In genomic region chr15:64163662-64164362, GRCh38 we compare ENCODE assay signal across 8 cellular contexts. TPM values are rescaled to one million over a fixed set of nuclear protein-coding genes. Genes with fewer than 3 reads are reported as not detected.
DNase-seq lines count a peak whose midpoint lies in the region; ATAC-seq and TF ChIP-seq lines count a peak whose summit lies in the region.

No MANE protein-coding gene starts in this region.

- no peaks in the 10 kb centered on the region for H3K27me3 Mint-ChIP-seq in activated B cell treated with CpG ODN at 0.5 μM for 24 hours

- H3K27ac ChIP-seq in heart right ventricle, result peak overlapping the region; percentile 78 to 95 (median 90)
- no peak overlapping the region for H3K27ac ChIP-seq in foreskin keratinocyte

- H3K9me3 Mint-ChIP-seq in activated B cell treated with CpG ODN at 0.5 μM for 24 hours, result no peaks in the 10 kb centered on the region

- intact Hi-C loops in activated B cell treated with CpG ODN at 0.5 μM for 24 hours (cut with micrococcal nuclease), result loop anchor here (1.0 to 5.0 kb wide), 6 partner anchors 11 to 538 kb away; partner anchors contain the start of genes CSNK1G1 and TRIP4
- intact Hi-C loops in heart right ventricle (cut with DNase I), result loop anchor here in 3 of 10 donors (2.0 to 10.0 kb wide), 3 partner anchors 71 to 221 kb away; partner anchors contain the start of genes CIAO2A (in 1 of the 3), CSNK1G1 (in 1 of the 3), PCLAF (in 1 of the 3) and TRIP4 (in 1 of the 3)

- H3K4me1 Mint-ChIP-seq in activated B cell treated with CpG ODN at 0.5 μM for 24 hours, result peaks cover 47% of the 10 kb centered on the region

- ATAC-seq in GM18907 (IDR thresholded peaks at IDR 0.05; ENCODE audit: unreplicated experiment) (peak; percentile 15), HG03442 (IDR thresholded peaks at IDR 0.05; ENCODE audit: unreplicated experiment) (peak; percentile 1), activated B cell treated with CpG ODN at 0.5 μM for 24 hours (ENCODE audit: low read depth) (no peak), heart right ventricle (peak in 6 of 8 donors; percentile 3 to 48 (median 35)), foreskin keratinocyte (no peak)

- peak overlapping the region; percentile 99 for H3K27ac Mint-ChIP-seq in activated B cell treated with CpG ODN at 0.5 μM for 24 hours

- CTCF ChIA-PET in activated B cell treated with CpG ODN at 0.5 μM for 24 hours (lab: Charles Lee), result interaction anchor here (1.1 to 4.0 kb wide), 4 partner anchors 11 to 296 kb away, joined by 3 to 37 read pairs (median 7); partner anchors contain the start of gene SNX22

- peaks cover 0 to 31% (median 29%) of the 10 kb centered on the region in 9 donors for H3K36me3 ChIP-seq in heart right ventricle

- WGBS in heart right ventricle, 2 donors, result 41 to 45% methylated on average over 14 of the region's 14 CpGs

- TF ChIP-seq CTCF in activated B cell treated with CpG ODN at 0.5 μM for 24 hours (IDR thresholded peaks at IDR 0.05), result no peak
- TF ChIP-seq CTCF in heart right ventricle (IDR thresholded peaks at IDR 0.05), result no peak
- no peak for TF ChIP-seq CTCF in foreskin keratinocyte (conservative IDR thresholded peaks at IDR 0.05)

- no peaks in the 10 kb centered on the region for H3K9me3 ChIP-seq in heart right ventricle

- H3K27me3 ChIP-seq in heart right ventricle, result no peaks in the 10 kb centered on the region
- no peaks in the 10 kb centered on the region for H3K27me3 ChIP-seq in foreskin keratinocyte

- H3K4me3 ChIP-seq in heart right ventricle (peak overlapping the region in 9 of 10 donors; percentile 21 to 95 (median 92)), skeletal muscle cell (ENCODE audit: low read depth, low read length) (peak overlapping the region; percentile 39)

- POLR2A ChIA-PET in activated B cell treated with CpG ODN at 0.5 μM for 24 hours (lab: Charles Lee), result interaction anchor here (0.5 to 5.2 kb wide), 18 partner anchors 12 to 1141 kb away, joined by 3 to 124 read pairs (median 6); partner anchors contain the start of genes CIAO2A, RNU5B-1, SNX1 and SNX22

- H3K4me3 Mint-ChIP-seq in activated B cell treated with CpG ODN at 0.5 μM for 24 hours, result peak overlapping the region; percentile 88

- DNase-seq in activated B cell treated with CpG ODN at 0.5 μM for 24 hours, result no peak
- DNase-seq in heart right ventricle, result no peak
- DNase-seq in skeletal muscle cell (ENCODE audit: low read depth), result no peak
- no peak for DNase-seq in NCI-H1436 treated with DMSO at 0.1 percent for 48 hours (lab: John Stamatoyannopoulos, UW)
- DNase-seq in NCI-H1417 treated with DMSO at 0.1 percent for 48 hours (lab: John Stamatoyannopoulos, UW), result no peak
- DNase-seq in foreskin keratinocyte, result no peak

- peaks cover 24% of the 10 kb centered on the region for H3K36me3 Mint-ChIP-seq in activated B cell treated with CpG ODN at 0.5 μM for 24 hours (ENCODE audit: low read depth)

- peaks cover 23 to 48% (median 43%) of the 10 kb centered on the region in 9 donors for H3K4me1 ChIP-seq in heart right ventricle
- H3K4me1 ChIP-seq in foreskin keratinocyte, result peaks cover 16% of the 10 kb centered on the region

RNA-seq across cellular contexts. Expression of gene PPIB, which starts 1.0 kb away (rescaled TPM):
- total RNA-seq in activated B cell treated with CpG ODN at 0.5 μM for 24 hours, result 225 and 227 TPM in 2 replicates
- total RNA-seq in heart right ventricle, result 100 to 1,000 TPM in 3 of 10 donors, 10 to 100 TPM in 7; 60.3 to 178 (median 83.7) TPM
- 100 to 1,000 TPM; 237 to 600 TPM for polyA plus RNA-seq in heart right ventricle
- total RNA-seq in foreskin keratinocyte, result 684 and 685 TPM in 2 replicates
- polyA plus RNA-seq in foreskin keratinocyte, result 1,070 and 1,164 TPM in 2 replicates

RNA-seq across cellular contexts. Expression of gene SNX22, which starts 12.3 kb away (rescaled TPM):
- total RNA-seq in activated B cell treated with CpG ODN at 0.5 μM for 24 hours (41.7 and 46.2 TPM in 2 replicates), heart right ventricle (10 to 100 TPM in 1 of 10 donors, 1 to 10 TPM in 6, under 1 TPM in 3; 0.66 to 10.0 (median 1.6) TPM), foreskin keratinocyte (0.07 and 0.14 TPM in 2 replicates)
- polyA plus RNA-seq in heart right ventricle (1 to 10 TPM; 1.4 to 9.3 TPM), foreskin keratinocyte (0.29 and 0.33 TPM in 2 replicates)

Comparison
In these comparisons a context has a peak if more than half of its experiments do, and no peak if none do; other contexts are left out.
1. ATAC-seq: peak in GM18907 (single experiment), HG03442 (single experiment) and heart right ventricle (6 of 8); none in activated B cell treated with CpG ODN at 0.5 μM for 24 hours (single experiment) and foreskin keratinocyte (single experiment).